ENCODE assay signal across 1 cellular context in genomic region chrX:130705591-130705990, GRCh38.
TF ChIP-seq lines count a peak whose summit lies in the region.

No MANE protein-coding gene starts in this region.

TF ChIP-seq in HEK293, 187 proteins besides CTCF, POLR2A, EP300 and RAD21 (continued from another document):
- no peak for TF ChIP-seq ZBTB8A (tag by site-specific recombination; IDR thresholded peaks at IDR 0.05)
- TF ChIP-seq ZFHX2 (tag by site-specific recombination; conservative IDR thresholded peaks at IDR 0.05): 0 out of 2 replicates have a peak, but pooled peaks have one; percentile 28
- TF ChIP-seq ZNF513 (tag by site-specific recombination; IDR thresholded peaks at IDR 0.05): no peak
- TF ChIP-seq REST (tag by site-specific recombination; IDR thresholded peaks at IDR 0.05): no peak
- no peak for TF ChIP-seq ZNF837 (tag by site-specific recombination; IDR thresholded peaks at IDR 0.05)
- TF ChIP-seq ZNF548 (tag by site-specific recombination; IDR thresholded peaks at IDR 0.05): no peak
- no peak for TF ChIP-seq ZEB2 (tag by site-specific recombination; IDR thresholded peaks at IDR 0.05)
- TF ChIP-seq ZNF132 (tag by site-specific recombination; IDR thresholded peaks at IDR 0.05; ENCODE audit: borderline replicate concordance): no peak
- TF ChIP-seq KLF1 (tag by site-specific recombination; IDR thresholded peaks at IDR 0.05): no peak
- no peak for TF ChIP-seq ZSCAN30 (tag by site-specific recombination; IDR thresholded peaks at IDR 0.05)
- no peak for TF ChIP-seq ZNF211 (tag by site-specific recombination; IDR thresholded peaks at IDR 0.05; ENCODE audit: low read depth)
- TF ChIP-seq ZNF16 (tag by site-specific recombination; IDR thresholded peaks at IDR 0.05; ENCODE audit: low read depth): no peak
- TF ChIP-seq EGR2 (tag by site-specific recombination; IDR thresholded peaks at IDR 0.05; ENCODE audit: low read depth): peak; percentile 27; the same call in 1 of the 2 replicates
- TF ChIP-seq YY1 (tag by site-specific recombination; IDR thresholded peaks at IDR 0.05): no peak
- TF ChIP-seq SP2 (tag by site-specific recombination; IDR thresholded peaks at IDR 0.05): peak; percentile 43; the same call in 1 of the 2 replicates
- TF ChIP-seq SALL2 (tag by site-specific recombination; IDR thresholded peaks at IDR 0.05; ENCODE audit: borderline replicate concordance): no peak
- TF ChIP-seq ZNF423 (tag by site-specific recombination; IDR thresholded peaks at IDR 0.05): peak; percentile 49; the same call in 1 of the 2 replicates
- TF ChIP-seq ZNF558 (tag by site-specific recombination; IDR thresholded peaks at IDR 0.05): no peak
- no peak for TF ChIP-seq KLF16 (tag by site-specific recombination; IDR thresholded peaks at IDR 0.05)
- TF ChIP-seq SP3 (tag by site-specific recombination; IDR thresholded peaks at IDR 0.05): peak; percentile 49
- TF ChIP-seq ZSCAN5A (tag by site-specific recombination; IDR thresholded peaks at IDR 0.05): no peak
